In the genomic region with DNA sequence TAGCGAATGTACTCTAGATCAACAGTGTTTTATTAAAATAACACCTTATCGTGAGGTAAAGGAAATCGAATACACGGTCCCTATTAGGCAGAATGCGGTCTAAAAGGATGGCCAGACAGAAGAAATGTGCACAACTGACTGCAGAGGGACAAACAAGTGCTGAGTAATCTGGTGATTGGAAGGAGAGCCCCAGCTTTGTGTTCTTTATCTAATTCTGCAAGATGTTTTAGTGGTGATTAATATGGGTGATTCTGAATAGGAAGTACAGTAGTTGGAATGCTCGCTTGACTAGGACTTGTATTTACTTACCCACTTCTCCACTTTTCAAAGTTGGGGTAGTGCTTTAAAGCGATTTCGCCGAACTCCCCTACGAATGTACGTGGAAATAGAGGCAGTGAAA, we compare ENCODE assay signal across 1 cellular context.
TF ChIP-seq lines count a peak whose summit lies in the region.

No MANE protein-coding gene starts in this region.

TF ChIP-seq in K562, 482 proteins besides CTCF, POLR2A, EP300 and RAD21 (continued from another document and continues in another):
- TF ChIP-seq, protein P1, sequence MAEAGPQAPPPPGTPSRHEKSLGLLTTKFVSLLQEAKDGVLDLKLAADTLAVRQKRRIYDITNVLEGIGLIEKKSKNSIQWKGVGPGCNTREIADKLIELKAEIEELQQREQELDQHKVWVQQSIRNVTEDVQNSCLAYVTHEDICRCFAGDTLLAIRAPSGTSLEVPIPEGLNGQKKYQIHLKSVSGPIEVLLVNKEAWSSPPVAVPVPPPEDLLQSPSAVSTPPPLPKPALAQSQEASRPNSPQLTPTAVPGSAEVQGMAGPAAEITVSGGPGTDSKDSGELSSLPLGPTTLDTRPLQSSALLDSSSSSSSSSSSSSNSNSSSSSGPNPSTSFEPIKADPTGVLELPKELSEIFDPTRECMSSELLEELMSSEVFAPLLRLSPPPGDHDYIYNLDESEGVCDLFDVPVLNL (CRISPR knock-in tag; IDR thresholded peaks at IDR 0.05; ENCODE audit: low read depth) = no peak
- no peak for TF ChIP-seq TCF15 (CRISPR knock-in tag; IDR thresholded peaks at IDR 0.05)
- no peak for TF ChIP-seq PHF21A (IDR thresholded peaks at IDR 0.05; ENCODE audit: borderline replicate concordance, low read depth)
- TF ChIP-seq PCBP2 (IDR thresholded peaks at IDR 0.05; ENCODE audit: low read depth, low read length, poor library complexity, severe bottlenecking) = no peak
- no peak for TF ChIP-seq ZBTB33 (CRISPR knock-in tag; IDR thresholded peaks at IDR 0.05)
- TF ChIP-seq, protein P2, sequence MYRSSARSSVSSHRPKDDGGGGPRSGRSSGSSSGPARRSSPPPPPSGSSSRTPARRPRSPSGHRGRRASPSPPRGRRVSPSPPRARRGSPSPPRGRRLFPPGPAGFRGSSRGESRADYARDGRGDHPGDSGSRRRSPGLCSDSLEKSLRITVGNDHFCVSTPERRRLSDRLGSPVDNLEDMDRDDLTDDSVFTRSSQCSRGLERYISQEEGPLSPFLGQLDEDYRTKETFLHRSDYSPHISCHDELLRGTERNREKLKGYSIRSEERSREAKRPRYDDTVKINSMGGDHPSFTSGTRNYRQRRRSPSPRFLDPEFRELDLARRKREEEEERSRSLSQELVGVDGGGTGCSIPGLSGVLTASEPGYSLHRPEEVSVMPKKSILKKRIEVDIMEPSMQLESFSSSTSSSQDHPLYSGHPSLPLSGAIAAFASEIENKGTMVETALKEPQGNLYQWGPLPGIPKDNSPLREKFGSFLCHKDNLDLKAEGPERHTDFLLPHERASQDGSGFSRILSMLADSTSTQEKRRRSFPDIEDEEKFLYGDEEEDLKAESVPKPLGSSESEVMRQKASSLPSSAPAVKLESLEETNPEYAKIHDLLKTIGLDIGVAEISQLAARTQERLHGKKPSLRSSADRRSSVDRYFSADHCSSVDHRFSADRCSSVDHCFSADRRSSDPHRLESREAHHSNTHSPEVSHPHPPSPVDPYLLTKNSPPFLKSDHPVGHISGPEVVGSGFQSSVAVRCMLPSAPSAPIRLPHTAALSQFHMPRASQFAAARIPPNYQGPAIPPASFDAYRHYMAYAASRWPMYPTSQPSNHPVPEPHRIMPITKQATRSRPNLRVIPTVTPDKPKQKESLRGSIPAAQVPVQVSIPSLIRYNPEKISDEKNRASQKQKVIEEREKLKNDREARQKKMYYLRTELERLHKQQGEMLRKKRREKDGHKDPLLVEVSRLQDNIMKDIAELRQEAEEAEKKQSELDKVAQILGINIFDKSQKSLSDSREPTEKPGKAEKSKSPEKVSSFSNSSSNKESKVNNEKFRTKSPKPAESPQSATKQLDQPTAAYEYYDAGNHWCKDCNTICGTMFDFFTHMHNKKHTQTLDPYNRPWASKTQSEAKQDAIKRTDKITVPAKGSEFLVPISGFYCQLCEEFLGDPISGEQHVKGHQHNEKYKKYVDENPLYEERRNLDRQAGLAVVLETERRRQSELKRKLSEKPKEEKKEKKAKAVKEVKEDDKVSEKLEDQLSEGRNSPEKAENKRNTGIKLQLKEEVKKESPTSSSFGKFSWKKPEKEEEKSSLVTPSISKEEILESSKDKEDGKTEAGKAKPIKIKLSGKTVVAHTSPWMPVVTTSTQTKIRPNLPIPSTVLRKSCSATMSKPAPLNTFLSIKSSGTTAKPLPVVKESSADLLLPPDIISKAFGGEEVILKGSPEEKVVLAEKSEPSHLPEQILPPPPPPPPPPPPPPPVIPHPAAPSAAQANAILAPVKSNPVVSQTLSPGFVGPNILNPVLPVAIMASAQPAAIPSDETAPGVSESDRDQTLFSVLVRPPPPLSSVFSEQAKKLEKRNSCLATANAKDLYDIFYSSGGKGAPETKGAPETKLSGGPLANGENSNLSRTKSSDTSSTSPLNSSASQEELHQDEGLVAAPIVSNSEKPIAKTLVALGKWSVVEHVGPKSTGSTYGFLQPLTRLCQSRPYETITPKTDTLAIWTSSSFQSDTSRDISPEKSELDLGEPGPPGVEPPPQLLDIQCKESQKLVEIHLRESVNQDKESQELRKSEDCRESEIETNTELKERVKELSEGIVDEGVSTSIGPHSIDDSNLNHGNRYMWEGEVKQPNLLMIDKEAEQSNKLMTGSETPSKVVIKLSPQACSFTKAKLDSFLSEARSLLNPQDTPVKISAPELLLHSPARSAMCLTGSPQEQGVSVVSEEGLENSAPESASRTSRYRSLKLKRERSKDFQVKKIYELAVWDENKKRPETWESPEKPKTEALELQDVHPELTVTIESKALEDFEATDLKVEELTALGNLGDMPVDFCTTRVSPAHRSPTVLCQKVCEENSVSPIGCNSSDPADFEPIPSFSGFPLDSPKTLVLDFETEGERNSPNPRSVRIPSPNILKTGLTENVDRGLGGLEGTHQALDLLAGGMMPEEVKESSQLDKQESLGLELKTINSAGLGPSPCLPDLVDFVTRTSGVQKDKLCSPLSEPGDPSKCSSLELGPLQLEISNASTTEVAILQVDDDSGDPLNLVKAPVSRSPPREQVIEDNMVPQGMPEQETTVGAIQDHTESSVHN (IDR thresholded peaks at IDR 0.05; ENCODE audit: borderline replicate concordance in 1 of 2, low read depth in 1 of 2) = no peak
- TF ChIP-seq, protein P3, sequence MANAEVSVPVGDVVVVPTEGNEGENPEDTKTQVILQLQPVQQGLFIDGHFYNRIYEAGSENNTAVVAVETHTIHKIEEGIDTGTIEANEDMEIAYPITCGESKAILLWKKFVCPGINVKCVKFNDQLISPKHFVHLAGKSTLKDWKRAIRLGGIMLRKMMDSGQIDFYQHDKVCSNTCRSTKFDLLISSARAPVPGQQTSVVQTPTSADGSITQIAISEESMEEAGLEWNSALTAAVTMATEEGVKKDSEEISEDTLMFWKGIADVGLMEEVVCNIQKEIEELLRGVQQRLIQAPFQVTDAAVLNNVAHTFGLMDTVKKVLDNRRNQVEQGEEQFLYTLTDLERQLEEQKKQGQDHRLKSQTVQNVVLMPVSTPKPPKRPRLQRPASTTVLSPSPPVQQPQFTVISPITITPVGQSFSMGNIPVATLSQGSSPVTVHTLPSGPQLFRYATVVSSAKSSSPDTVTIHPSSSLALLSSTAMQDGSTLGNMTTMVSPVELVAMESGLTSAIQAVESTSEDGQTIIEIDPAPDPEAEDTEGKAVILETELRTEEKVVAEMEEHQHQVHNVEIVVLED (CRISPR knock-in tag; IDR thresholded peaks at IDR 0.05) = no peak
- TF ChIP-seq ESRRA (IDR thresholded peaks at IDR 0.05; ENCODE audit: borderline replicate concordance, low read depth) = no peak
- TF ChIP-seq CBX3 (IDR thresholded peaks at IDR 0.05; ENCODE audit: borderline replicate concordance in 1 of 2, low read length in 2 of 2) = no peak
- TF ChIP-seq PHTF2 (CRISPR knock-in tag; IDR thresholded peaks at IDR 0.05) = no peak
- no peak for TF ChIP-seq TAF9B (IDR thresholded peaks at IDR 0.05; ENCODE audit: partially characterized antibody)
- TF ChIP-seq GATAD2B (IDR thresholded peaks at IDR 0.05; ENCODE audit: borderline replicate concordance) = no peak
- TF ChIP-seq, protein P4, sequence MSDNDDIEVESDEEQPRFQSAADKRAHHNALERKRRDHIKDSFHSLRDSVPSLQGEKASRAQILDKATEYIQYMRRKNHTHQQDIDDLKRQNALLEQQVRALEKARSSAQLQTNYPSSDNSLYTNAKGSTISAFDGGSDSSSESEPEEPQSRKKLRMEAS (CRISPR knock-in tag; IDR thresholded peaks at IDR 0.05) = no peak
- TF ChIP-seq RBM39 (optimal IDR thresholded peaks at IDR 0.05; ENCODE audit: low read depth, low read length) = no peak
- no peak for TF ChIP-seq ZNF384 (IDR thresholded peaks at IDR 0.05; ENCODE audit: low read depth, low read length)
- TF ChIP-seq, protein P5, sequence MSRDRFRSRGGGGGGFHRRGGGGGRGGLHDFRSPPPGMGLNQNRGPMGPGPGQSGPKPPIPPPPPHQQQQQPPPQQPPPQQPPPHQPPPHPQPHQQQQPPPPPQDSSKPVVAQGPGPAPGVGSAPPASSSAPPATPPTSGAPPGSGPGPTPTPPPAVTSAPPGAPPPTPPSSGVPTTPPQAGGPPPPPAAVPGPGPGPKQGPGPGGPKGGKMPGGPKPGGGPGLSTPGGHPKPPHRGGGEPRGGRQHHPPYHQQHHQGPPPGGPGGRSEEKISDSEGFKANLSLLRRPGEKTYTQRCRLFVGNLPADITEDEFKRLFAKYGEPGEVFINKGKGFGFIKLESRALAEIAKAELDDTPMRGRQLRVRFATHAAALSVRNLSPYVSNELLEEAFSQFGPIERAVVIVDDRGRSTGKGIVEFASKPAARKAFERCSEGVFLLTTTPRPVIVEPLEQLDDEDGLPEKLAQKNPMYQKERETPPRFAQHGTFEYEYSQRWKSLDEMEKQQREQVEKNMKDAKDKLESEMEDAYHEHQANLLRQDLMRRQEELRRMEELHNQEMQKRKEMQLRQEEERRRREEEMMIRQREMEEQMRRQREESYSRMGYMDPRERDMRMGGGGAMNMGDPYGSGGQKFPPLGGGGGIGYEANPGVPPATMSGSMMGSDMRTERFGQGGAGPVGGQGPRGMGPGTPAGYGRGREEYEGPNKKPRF (IDR thresholded peaks at IDR 0.05; ENCODE audit: low read depth, low read length) = no peak
- TF ChIP-seq ELF1 (tag; IDR thresholded peaks at IDR 0.05) = no peak; the same call in none of the 2 replicates
- TF ChIP-seq SRSF7 (optimal IDR thresholded peaks at IDR 0.05; ENCODE audit: low read depth, low read length) = no peak
- TF ChIP-seq, protein P6, sequence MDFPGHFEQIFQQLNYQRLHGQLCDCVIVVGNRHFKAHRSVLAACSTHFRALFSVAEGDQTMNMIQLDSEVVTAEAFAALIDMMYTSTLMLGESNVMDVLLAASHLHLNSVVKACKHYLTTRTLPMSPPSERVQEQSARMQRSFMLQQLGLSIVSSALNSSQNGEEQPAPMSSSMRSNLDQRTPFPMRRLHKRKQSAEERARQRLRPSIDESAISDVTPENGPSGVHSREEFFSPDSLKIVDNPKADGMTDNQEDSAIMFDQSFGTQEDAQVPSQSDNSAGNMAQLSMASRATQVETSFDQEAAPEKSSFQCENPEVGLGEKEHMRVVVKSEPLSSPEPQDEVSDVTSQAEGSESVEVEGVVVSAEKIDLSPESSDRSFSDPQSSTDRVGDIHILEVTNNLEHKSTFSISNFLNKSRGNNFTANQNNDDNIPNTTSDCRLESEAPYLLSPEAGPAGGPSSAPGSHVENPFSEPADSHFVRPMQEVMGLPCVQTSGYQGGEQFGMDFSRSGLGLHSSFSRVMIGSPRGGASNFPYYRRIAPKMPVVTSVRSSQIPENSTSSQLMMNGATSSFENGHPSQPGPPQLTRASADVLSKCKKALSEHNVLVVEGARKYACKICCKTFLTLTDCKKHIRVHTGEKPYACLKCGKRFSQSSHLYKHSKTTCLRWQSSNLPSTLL (IDR thresholded peaks at IDR 0.05) = no peak
- TF ChIP-seq SETDB1 (IDR thresholded peaks at IDR 0.05; ENCODE audit: low read length) = no peak
- TF ChIP-seq SP2 (IDR thresholded peaks at IDR 0.05; ENCODE audit: extremely low read depth, low read depth, low read length, poor library complexity, severe bottlenecking) = no peak
- no peak for TF ChIP-seq TSC22D4 (tag; IDR thresholded peaks at IDR 0.05)
- no peak for TF ChIP-seq ZNF174 (CRISPR knock-in tag; IDR thresholded peaks at IDR 0.05)
- no peak for TF ChIP-seq MYNN (IDR thresholded peaks at IDR 0.05)
- no peak for TF ChIP-seq MYNN (CRISPR knock-in tag; IDR thresholded peaks at IDR 0.05)
- TF ChIP-seq CBFB (CRISPR knock-in tag; IDR thresholded peaks at IDR 0.05) = no peak
- 0 out of 2 replicates have a peak, but pooled peaks have one; percentile 11 for TF ChIP-seq BCOR (IDR thresholded peaks at IDR 0.05)
- TF ChIP-seq NR2C2 (CRISPR knock-in tag; IDR thresholded peaks at IDR 0.05) = no peak
- no peak for TF ChIP-seq NR2C2 (tag; IDR thresholded peaks at IDR 0.05)
- peak; percentile 68 for TF ChIP-seq SMARCA4 (IDR thresholded peaks at IDR 0.05)
- TF ChIP-seq STAT5A (IDR thresholded peaks at IDR 0.05; ENCODE audit: borderline replicate concordance, low read length) = peak; percentile 43; the same call in 1 of the 2 replicates
- peak; percentile 81 for TF ChIP-seq NFE2 (IDR thresholded peaks at IDR 0.05; ENCODE audit: low read depth)
- no peak for TF ChIP-seq STAG1 (CRISPR knock-in tag; IDR thresholded peaks at IDR 0.05; ENCODE audit: borderline replicate concordance)
- no peak for TF ChIP-seq SIN3A (IDR thresholded peaks at IDR 0.05; ENCODE audit: borderline replicate concordance in 2 of 2, control insufficient read depth in 1 of 2, low read depth in 2 of 2, low read length in 2 of 2)
- no peak for TF ChIP-seq ZNF77 (CRISPR knock-in tag; IDR thresholded peaks at IDR 0.05)
- TF ChIP-seq PTBP1 (IDR thresholded peaks at IDR 0.05; ENCODE audit: low read depth, low read length) = no peak
- TF ChIP-seq CXXC5 (CRISPR knock-in tag; IDR thresholded peaks at IDR 0.05) = no peak
- TF ChIP-seq, protein P7, sequence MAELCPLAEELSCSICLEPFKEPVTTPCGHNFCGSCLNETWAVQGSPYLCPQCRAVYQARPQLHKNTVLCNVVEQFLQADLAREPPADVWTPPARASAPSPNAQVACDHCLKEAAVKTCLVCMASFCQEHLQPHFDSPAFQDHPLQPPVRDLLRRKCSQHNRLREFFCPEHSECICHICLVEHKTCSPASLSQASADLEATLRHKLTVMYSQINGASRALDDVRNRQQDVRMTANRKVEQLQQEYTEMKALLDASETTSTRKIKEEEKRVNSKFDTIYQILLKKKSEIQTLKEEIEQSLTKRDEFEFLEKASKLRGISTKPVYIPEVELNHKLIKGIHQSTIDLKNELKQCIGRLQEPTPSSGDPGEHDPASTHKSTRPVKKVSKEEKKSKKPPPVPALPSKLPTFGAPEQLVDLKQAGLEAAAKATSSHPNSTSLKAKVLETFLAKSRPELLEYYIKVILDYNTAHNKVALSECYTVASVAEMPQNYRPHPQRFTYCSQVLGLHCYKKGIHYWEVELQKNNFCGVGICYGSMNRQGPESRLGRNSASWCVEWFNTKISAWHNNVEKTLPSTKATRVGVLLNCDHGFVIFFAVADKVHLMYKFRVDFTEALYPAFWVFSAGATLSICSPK (IDR thresholded peaks at IDR 0.05; ENCODE audit: borderline replicate concordance) = no peak
- no peak for TF ChIP-seq RFX7 (CRISPR knock-in tag; IDR thresholded peaks at IDR 0.05)
